In the genomic region with DNA sequence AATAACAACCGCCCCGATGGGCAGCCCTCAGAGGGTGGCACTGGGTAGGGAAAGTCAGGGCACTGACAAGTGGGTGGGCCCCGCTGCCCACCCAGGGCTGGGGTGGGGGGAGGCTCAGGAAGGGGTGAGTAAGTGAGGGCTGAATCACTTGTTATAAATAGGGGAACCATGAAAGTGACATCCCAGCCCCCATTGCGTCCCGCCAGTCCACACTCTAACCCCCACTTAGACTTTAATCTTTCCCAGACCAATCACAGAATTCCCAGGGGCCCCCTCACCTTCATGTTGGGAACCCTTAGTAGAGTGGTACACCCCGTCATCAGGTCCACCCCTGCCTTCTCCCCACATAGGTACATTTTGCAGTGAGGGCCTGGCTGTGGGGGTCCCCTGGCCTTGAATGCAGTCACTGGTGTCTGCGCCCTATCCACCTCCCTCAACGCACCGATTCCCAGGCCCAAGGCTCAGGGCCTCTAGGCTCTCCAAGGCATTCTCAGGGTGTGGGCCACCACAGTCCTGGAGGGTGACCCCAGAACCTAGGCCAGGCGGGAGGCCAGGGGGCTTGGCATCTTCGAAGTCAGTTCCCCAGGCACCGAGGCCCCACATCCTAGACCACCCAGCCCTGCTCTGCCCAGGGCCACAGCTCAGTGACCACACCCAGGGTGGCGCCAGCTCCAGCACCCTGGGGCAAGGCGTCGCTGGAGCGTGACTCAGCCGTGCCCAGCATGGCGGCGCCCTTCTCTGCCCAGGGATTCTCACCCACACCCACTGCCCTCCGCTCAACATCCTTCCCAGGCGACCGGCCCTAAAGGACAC, we compare ENCODE assay signal across 1 cellular context.
TF ChIP-seq lines count a peak whose summit lies in the region.

No MANE protein-coding gene starts in this region.

TF ChIP-seq in H1, 55 proteins besides CTCF, POLR2A, EP300 and RAD21:
- TF ChIP-seq PHF8 (conservative IDR thresholded peaks at IDR 0.05; ENCODE audit: low read depth, low read length) (no peak), NRF1 (IDR thresholded peaks at IDR 0.05; ENCODE audit: low read depth, low read length) (no peak), SP4 (IDR thresholded peaks at IDR 0.05; ENCODE audit: low read length) (no peak), SUZ12 (IDR thresholded peaks at IDR 0.05; ENCODE audit: low read length) (no peak), TCF12 (IDR thresholded peaks at IDR 0.05; ENCODE audit: low read depth, low read length) (no peak), BCL11A (IDR thresholded peaks at IDR 0.05; ENCODE audit: low read depth in 2 of 2, low read length in 2 of 2) (no peak), KDM5A (IDR thresholded peaks at IDR 0.05; ENCODE audit: low read length) (no peak)
- TF ChIP-seq, protein P1, sequence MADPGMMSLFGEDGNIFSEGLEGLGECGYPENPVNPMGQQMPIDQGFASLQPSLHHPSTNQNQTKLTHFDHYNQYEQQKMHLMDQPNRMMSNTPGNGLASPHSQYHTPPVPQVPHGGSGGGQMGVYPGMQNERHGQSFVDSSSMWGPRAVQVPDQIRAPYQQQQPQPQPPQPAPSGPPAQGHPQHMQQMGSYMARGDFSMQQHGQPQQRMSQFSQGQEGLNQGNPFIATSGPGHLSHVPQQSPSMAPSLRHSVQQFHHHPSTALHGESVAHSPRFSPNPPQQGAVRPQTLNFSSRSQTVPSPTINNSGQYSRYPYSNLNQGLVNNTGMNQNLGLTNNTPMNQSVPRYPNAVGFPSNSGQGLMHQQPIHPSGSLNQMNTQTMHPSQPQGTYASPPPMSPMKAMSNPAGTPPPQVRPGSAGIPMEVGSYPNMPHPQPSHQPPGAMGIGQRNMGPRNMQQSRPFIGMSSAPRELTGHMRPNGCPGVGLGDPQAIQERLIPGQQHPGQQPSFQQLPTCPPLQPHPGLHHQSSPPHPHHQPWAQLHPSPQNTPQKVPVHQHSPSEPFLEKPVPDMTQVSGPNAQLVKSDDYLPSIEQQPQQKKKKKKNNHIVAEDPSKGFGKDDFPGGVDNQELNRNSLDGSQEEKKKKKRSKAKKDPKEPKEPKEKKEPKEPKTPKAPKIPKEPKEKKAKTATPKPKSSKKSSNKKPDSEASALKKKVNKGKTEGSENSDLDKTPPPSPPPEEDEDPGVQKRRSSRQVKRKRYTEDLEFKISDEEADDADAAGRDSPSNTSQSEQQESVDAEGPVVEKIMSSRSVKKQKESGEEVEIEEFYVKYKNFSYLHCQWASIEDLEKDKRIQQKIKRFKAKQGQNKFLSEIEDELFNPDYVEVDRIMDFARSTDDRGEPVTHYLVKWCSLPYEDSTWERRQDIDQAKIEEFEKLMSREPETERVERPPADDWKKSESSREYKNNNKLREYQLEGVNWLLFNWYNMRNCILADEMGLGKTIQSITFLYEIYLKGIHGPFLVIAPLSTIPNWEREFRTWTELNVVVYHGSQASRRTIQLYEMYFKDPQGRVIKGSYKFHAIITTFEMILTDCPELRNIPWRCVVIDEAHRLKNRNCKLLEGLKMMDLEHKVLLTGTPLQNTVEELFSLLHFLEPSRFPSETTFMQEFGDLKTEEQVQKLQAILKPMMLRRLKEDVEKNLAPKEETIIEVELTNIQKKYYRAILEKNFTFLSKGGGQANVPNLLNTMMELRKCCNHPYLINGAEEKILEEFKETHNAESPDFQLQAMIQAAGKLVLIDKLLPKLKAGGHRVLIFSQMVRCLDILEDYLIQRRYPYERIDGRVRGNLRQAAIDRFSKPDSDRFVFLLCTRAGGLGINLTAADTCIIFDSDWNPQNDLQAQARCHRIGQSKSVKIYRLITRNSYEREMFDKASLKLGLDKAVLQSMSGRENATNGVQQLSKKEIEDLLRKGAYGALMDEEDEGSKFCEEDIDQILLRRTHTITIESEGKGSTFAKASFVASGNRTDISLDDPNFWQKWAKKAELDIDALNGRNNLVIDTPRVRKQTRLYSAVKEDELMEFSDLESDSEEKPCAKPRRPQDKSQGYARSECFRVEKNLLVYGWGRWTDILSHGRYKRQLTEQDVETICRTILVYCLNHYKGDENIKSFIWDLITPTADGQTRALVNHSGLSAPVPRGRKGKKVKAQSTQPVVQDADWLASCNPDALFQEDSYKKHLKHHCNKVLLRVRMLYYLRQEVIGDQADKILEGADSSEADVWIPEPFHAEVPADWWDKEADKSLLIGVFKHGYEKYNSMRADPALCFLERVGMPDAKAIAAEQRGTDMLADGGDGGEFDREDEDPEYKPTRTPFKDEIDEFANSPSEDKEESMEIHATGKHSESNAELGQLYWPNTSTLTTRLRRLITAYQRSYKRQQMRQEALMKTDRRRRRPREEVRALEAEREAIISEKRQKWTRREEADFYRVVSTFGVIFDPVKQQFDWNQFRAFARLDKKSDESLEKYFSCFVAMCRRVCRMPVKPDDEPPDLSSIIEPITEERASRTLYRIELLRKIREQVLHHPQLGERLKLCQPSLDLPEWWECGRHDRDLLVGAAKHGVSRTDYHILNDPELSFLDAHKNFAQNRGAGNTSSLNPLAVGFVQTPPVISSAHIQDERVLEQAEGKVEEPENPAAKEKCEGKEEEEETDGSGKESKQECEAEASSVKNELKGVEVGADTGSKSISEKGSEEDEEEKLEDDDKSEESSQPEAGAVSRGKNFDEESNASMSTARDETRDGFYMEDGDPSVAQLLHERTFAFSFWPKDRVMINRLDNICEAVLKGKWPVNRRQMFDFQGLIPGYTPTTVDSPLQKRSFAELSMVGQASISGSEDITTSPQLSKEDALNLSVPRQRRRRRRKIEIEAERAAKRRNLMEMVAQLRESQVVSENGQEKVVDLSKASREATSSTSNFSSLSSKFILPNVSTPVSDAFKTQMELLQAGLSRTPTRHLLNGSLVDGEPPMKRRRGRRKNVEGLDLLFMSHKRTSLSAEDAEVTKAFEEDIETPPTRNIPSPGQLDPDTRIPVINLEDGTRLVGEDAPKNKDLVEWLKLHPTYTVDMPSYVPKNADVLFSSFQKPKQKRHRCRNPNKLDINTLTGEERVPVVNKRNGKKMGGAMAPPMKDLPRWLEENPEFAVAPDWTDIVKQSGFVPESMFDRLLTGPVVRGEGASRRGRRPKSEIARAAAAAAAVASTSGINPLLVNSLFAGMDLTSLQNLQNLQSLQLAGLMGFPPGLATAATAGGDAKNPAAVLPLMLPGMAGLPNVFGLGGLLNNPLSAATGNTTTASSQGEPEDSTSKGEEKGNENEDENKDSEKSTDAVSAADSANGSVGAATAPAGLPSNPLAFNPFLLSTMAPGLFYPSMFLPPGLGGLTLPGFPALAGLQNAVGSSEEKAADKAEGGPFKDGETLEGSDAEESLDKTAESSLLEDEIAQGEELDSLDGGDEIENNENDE (IDR thresholded peaks at IDR 0.05; ENCODE audit: insufficient replicate concordance, low read length): no peak
- TF ChIP-seq, protein P2, sequence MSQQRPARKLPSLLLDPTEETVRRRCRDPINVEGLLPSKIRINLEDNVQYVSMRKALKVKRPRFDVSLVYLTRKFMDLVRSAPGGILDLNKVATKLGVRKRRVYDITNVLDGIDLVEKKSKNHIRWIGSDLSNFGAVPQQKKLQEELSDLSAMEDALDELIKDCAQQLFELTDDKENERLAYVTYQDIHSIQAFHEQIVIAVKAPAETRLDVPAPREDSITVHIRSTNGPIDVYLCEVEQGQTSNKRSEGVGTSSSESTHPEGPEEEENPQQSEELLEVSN (IDR thresholded peaks at IDR 0.05): no peak
